1 cellular context compared by ENCODE assay signal in the genomic region with DNA sequence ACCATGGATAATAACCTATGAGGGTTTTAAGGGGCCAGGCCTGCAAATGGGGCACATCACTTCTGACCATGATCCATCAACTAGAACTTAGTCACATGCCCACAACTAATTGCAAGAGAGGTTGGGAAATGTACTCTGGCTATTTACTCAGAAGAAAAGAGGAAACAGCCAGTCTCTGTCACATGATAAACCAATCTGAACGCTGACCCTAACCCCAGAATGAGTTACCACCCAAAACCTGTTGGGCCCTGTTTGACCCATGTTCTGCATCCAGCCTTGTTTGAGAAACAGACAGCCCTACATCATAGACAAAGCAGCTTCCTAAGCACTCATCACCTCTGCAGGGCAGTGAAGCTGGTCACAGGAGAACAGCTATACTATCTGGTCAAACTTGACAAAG.
A peak's percentile ranks its signal among the peaks of the same experiment; 100 is the strongest.
TF ChIP-seq lines count a peak whose summit lies in the region.

No MANE protein-coding gene starts in this region.

TF ChIP-seq in GM12878, 131 proteins besides CTCF, POLR2A, EP300 and RAD21:
- TF ChIP-seq, protein P1, sequence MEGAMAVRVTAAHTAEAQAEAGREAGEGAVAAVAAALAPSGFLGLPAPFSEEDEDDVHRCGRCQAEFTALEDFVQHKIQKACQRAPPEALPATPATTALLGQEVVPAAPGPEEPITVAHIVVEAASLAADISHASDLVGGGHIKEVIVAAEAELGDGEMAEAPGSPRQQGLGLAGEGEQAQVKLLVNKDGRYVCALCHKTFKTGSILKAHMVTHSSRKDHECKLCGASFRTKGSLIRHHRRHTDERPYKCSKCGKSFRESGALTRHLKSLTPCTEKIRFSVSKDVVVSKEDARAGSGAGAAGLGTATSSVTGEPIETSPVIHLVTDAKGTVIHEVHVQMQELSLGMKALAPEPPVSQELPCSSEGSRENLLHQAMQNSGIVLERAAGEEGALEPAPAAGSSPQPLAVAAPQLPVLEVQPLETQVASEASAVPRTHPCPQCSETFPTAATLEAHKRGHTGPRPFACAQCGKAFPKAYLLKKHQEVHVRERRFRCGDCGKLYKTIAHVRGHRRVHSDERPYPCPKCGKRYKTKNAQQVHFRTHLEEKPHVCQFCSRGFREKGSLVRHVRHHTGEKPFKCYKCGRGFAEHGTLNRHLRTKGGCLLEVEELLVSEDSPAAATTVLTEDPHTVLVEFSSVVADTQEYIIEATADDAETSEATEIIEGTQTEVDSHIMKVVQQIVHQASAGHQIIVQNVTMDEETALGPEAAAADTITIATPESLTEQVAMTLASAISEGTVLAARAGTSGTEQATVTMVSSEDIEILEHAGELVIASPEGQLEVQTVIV (IDR thresholded peaks at IDR 0.05; ENCODE audit: borderline replicate concordance, partially characterized antibody) = no peak
- TF ChIP-seq, protein P2, sequence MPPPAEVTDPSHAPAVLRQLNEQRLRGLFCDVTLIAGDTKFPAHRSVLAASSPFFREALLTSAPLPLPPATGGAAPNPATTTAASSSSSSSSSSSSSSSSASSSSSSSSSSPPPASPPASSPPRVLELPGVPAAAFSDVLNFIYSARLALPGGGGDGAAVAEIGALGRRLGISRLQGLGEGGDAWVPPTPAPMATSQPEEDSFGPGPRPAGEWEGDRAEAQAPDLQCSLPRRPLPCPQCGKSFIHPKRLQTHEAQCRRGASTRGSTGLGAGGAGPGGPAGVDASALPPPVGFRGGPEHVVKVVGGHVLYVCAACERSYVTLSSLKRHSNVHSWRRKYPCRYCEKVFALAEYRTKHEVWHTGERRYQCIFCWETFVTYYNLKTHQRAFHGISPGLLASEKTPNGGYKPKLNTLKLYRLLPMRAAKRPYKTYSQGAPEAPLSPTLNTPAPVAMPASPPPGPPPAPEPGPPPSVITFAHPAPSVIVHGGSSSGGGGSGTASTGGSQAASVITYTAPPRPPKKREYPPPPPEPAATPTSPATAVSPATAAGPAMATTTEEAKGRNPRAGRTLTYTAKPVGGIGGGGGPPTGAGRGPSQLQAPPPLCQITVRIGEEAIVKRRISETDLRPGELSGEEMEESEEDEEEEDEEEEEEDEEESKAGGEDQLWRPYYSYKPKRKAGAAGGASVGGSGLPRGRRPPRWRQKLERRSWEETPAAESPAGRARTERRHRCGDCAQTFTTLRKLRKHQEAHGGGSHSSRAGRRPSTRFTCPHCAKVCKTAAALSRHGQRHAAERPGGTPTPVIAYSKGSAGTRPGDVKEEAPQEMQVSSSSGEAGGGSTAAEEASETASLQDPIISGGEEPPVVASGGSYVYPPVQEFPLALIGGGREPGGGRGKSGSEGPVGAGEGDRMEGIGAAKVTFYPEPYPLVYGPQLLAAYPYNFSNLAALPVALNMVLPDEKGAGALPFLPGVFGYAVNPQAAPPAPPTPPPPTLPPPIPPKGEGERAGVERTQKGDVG (CRISPR knock-in tag; IDR thresholded peaks at IDR 0.05) = no peak
- peak; percentile 61 for TF ChIP-seq RAD51 (IDR thresholded peaks at IDR 0.05)
